8 cellular contexts compared by ENCODE assay signal in the genomic region with DNA sequence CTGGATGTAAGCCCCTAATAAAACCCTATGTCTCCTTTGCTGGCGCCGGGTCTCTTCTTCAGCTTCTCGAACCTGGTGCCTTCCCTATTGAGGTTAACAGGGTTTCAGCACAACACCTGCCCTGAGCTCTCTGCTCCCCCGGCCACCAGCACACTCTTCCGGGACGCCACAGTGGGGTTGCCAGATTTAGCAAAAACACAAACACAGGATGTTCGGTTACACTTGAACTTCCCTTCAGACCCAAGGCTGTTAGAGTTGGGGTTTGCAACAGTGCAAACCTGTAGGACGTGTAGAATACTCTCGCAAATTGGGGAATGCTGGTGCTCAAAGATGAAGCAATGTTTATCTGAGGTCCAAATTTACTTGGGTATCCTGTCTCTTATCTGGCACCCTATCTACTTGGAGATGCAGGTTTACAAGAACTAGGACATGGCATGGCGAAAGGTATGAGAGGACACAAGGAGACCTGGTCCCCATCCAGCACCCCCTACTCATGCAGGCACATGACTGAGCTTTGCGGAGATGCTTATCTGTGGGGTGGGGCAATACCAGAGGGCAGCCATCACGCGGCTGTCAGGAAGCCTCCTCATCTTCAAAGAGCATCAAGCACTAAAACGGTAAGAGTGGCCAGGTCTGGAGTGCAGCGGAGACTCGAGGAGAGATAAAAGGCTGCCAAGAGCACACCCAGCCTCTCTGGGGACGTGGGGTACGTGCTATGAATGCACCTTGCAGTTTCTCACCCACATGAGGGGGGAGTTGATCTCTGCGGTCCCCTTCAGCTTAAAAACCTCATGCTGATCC. TPM values are rescaled to one million over a fixed set of nuclear protein-coding genes. Genes with fewer than 3 reads are reported as not detected.
A peak's percentile ranks its signal among the peaks of the same experiment; 100 is the strongest.
DNase-seq lines count a peak whose midpoint lies in the region; ATAC-seq, FAIRE-seq and TF ChIP-seq lines count a peak whose summit lies in the region.

No MANE protein-coding gene starts in this region.

- DNase-seq in GM19239 (ENCODE audit: insufficient read length, low spot score) (peak; percentile 48), osteoblast (ENCODE audit: insufficient read length, low spot score, missing footprints) (peak; percentile 29), SW480 (ENCODE audit: low spot score) (no peak), mesothelial cell of epicardium (ENCODE audit: low spot score in 2 of 2, unreplicated experiment in 2 of 2) (no peak), HK-2 (ENCODE audit: unreplicated experiment) (no peak), osteocyte (ENCODE audit: extremely low spot score, unreplicated experiment) (no peak)
- DNase-seq in activated CD4-positive, alpha-beta T cell treated with anti-CD3 and anti-CD28 coated beads for 36 hours = peak; percentile 61

- H3K27me3 Mint-ChIP-seq in activated CD4-positive, alpha-beta T cell treated with anti-CD3 and anti-CD28 coated beads for 36 hours = no peaks in the 10 kb centered on the region
- H3K27me3 Mint-ChIP-seq in mesothelial cell of epicardium (ENCODE audit: low read depth) (peaks cover 4% of the 10 kb centered on the region), osteocyte (ENCODE audit: unreplicated experiment) (peaks cover 3% of the 10 kb centered on the region)

- H3K4me3 Mint-ChIP-seq in activated CD4-positive, alpha-beta T cell treated with anti-CD3 and anti-CD28 coated beads for 36 hours = peak overlapping the region; percentile 37
- no peak overlapping the region for H3K4me3 Mint-ChIP-seq in mesothelial cell of epicardium
- H3K4me3 Mint-ChIP-seq in osteocyte (ENCODE audit: unreplicated experiment) = no peak overlapping the region

- POLR2A ChIA-PET in activated CD4-positive, alpha-beta T cell treated with anti-CD3 and anti-CD28 coated beads for 36 hours (lab: Charles Lee) = no interaction called here

- H2AFZ ChIP-seq in osteoblast (ENCODE audit: low read length) = no peak overlapping the region

- H3K27me3 ChIP-seq in osteoblast (ENCODE audit: insufficient read depth, low read length) = no peaks in the 10 kb centered on the region

- peak; percentile 63 for ATAC-seq in HG03095 (IDR thresholded peaks at IDR 0.05; ENCODE audit: unreplicated experiment)
- peak; percentile 57 for ATAC-seq in activated CD4-positive, alpha-beta T cell treated with anti-CD3 and anti-CD28 coated beads for 36 hours

- no peaks in the 10 kb centered on the region for H3K9me3 Mint-ChIP-seq in activated CD4-positive, alpha-beta T cell treated with anti-CD3 and anti-CD28 coated beads for 36 hours (ENCODE audit: low read depth)
- H3K9me3 Mint-ChIP-seq in mesothelial cell of epicardium (no peaks in the 10 kb centered on the region), osteocyte (ENCODE audit: unreplicated experiment) (no peaks in the 10 kb centered on the region)

- no peak for TF ChIP-seq CTCF in osteoblast (IDR thresholded peaks at IDR 0.05; ENCODE audit: extremely low read depth, low read depth, low read length)
- no peak for TF ChIP-seq CTCF in mesothelial cell of epicardium (IDR thresholded peaks at IDR 0.05; ENCODE audit: unreplicated experiment)
- TF ChIP-seq CTCF in osteocyte (IDR thresholded peaks at IDR 0.05) = no peak

- H3K27ac ChIP-seq in osteoblast (ENCODE audit: low read depth, low read length) = no peak overlapping the region

- H3K4me2 ChIP-seq in osteoblast (ENCODE audit: insufficient read depth, low read length) = no peak overlapping the region

- no peak overlapping the region for H3K4me3 ChIP-seq in osteoblast (ENCODE audit: insufficient read depth, low read length)

- no peaks in the 10 kb centered on the region for H3K4me1 ChIP-seq in osteoblast (ENCODE audit: insufficient read depth, low read length)

- peak overlapping the region; percentile 89 for H3K27ac Mint-ChIP-seq in activated CD4-positive, alpha-beta T cell treated with anti-CD3 and anti-CD28 coated beads for 36 hours
- no peak overlapping the region for H3K27ac Mint-ChIP-seq in mesothelial cell of epicardium
- no peak overlapping the region for H3K27ac Mint-ChIP-seq in osteocyte (ENCODE audit: unreplicated experiment)

- peaks cover 66% of the 10 kb centered on the region for H3K4me1 Mint-ChIP-seq in activated CD4-positive, alpha-beta T cell treated with anti-CD3 and anti-CD28 coated beads for 36 hours
- peaks cover 18% of the 10 kb centered on the region for H3K4me1 Mint-ChIP-seq in mesothelial cell of epicardium
- H3K4me1 Mint-ChIP-seq in osteocyte (ENCODE audit: unreplicated experiment) = peaks cover 15% of the 10 kb centered on the region

- CTCF ChIA-PET in activated CD4-positive, alpha-beta T cell treated with anti-CD3 and anti-CD28 coated beads for 36 hours (lab: Charles Lee) = interaction anchor here (0.5 to 2.7 kb wide), 5 partner anchors 13 to 847 kb away, joined by 3 to 6 read pairs (median 3); no protein-coding TSS in a partner anchor

- intact Hi-C loops in activated CD4-positive, alpha-beta T cell treated with anti-CD3 and anti-CD28 coated beads for 36 hours (cut with DNase I, micrococcal nuclease) = no loop called here

- no peaks in the 10 kb centered on the region for H3K79me2 ChIP-seq in osteoblast (ENCODE audit: insufficient read depth, low read length)

- no peaks in the 10 kb centered on the region for H3K9me3 ChIP-seq in osteoblast (ENCODE audit: low read depth, low read length)

- H3K36me3 ChIP-seq in osteoblast (ENCODE audit: insufficient read depth, low read length) = no peaks in the 10 kb centered on the region

- H4K20me1 ChIP-seq in osteoblast (ENCODE audit: insufficient read depth, low read length) = no peaks in the 10 kb centered on the region

- H3K36me3 Mint-ChIP-seq in activated CD4-positive, alpha-beta T cell treated with anti-CD3 and anti-CD28 coated beads for 36 hours (ENCODE audit: low read depth) = no peaks in the 10 kb centered on the region
- no peaks in the 10 kb centered on the region for H3K36me3 Mint-ChIP-seq in mesothelial cell of epicardium
- no peaks in the 10 kb centered on the region for H3K36me3 Mint-ChIP-seq in osteocyte (ENCODE audit: unreplicated experiment)

- FAIRE-seq in GM19239 (lab: Jason Lieb, UNC) = peak; percentile 67

RNA-seq across cellular contexts. Expression of a gene that starts 52.8 kb away (rescaled TPM):
- under 1 TPM; 0.23 to 0.27 TPM for total RNA-seq in activated CD4-positive, alpha-beta T cell treated with anti-CD3 and anti-CD28 coated beads for 36 hours
- total RNA-seq in osteoblast = under 0.01 TPM in 2 replicates
- total RNA-seq in mesothelial cell of epicardium = 29.7 to 33.2 TPM (median 31.8 TPM) in 3 replicates
- total RNA-seq in osteocyte = 16.5 and 19.4 TPM in 2 replicates

Comparison
In these comparisons a context has a peak if more than half of its experiments do, and no peak if none do; other contexts are left out.
1. DNase-seq: peak in GM19239 (single experiment), activated CD4-positive, alpha-beta T cell treated with anti-CD3 and anti-CD28 coated beads for 36 hours (single experiment) and osteoblast (single experiment); none in SW480 (single experiment), mesothelial cell of epicardium (0 of 2), HK-2 (single experiment) and osteocyte (single experiment).
2. RNA of a gene that starts 52.8 kb away (total RNA-seq): 29.7 to 33.2 TPM in mesothelial cell of epicardium and 16.5 to 19.4 TPM in osteocyte; 0.23 to 0.27 TPM in activated CD4-positive, alpha-beta T cell treated with anti-CD3 and anti-CD28 coated beads for 36 hours and under 0.01 TPM in osteoblast; every median in the first group is over 10 times any median in the second.